17 cellular contexts compared by ENCODE assay signal in the genomic region with DNA sequence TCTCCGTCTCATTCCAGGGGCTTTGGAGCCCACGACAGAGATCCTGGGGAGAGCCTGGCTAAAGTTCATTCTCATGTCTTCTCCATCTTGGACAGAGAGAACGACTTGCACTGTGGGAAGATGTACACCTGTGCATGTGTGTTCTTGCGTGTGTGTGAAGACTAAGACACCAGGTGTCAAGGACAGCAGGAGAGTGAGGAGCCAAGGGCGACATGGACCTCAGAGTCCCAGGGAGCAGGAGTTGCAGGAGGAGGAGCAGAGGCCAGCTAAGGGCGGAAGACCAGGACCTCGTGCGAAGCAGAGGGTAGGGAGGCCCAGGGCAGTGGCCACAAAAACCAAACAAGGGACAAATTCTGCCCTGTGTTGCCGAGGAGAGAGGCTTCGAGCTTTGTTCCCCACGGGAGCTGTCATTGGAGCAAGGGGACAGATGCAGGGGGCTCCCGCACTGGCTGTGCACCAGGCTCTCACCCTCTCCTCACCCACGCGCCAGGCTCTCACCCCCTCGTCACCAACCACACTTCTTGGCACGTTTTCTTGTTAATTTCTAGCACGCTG.
"Had no signal": no experiment of that assay in that cellular context is flagged by ENCODE, and none has a peak within 500 bp of the region (broad histone marks: within the 10 kb centered on the region; RNA-seq: fewer than 3 reads in every experiment).

No MANE protein-coding gene starts in this region.

- H3K36me3 ChIP-seq: prostate gland, tibial nerve, uterus had no signal

- ATAC-seq: effector memory CD8-positive, alpha-beta T cell; esophagus mucosa; stimulated activated naive CD8-positive, alpha-beta T cell treated with anti-CD3 and anti-CD28 coated beads, Interleukin-15, amount 100 ng/mL, for 72 hours had no signal

- FAIRE-seq: colon, endothelial cell of umbilical vein had no signal

- H3K4me1 ChIP-seq: uterus had no signal

- H3K27ac ChIP-seq: dorsolateral prefrontal cortex, prostate gland, tibial nerve, uterus had no signal

- H3K9me3 ChIP-seq: prostate gland, tibial nerve, uterus had no signal

- H3K27me3 ChIP-seq: dorsolateral prefrontal cortex, tibial nerve, uterus had no signal

- H3K4me3 ChIP-seq: dorsolateral prefrontal cortex, prostate gland, tibial nerve, uterus had no signal

- DNase-seq: activated CD4-positive, alpha-beta T cell treated with anti-CD3 and anti-CD28 coated beads for 1 hour; activated gamma-delta T cell treated with Interleukin-2 at 50 U/mL for 16 hours; activated T-cell treated with anti-CD3 and anti-CD28 coated beads, Interleukin-2, amount 50 U/mL, for 1 hour; effector memory CD8-positive, alpha-beta T cell; foreskin melanocyte; glutamatergic neuron; stimulated activated CD4-positive, alpha-beta T cell treated with anti-CD3 and anti-CD28 coated beads, Interleukin-12 subunit alpha, Interleukin-12 subunit beta, amount 100 ng/mL, for 4 hours; stimulated activated CD4-positive, alpha-beta T cell treated with anti-CD3 and anti-CD28 coated beads, Interleukin-4, amount 100 ng/mL, for 4 hours; stimulated activated naive CD8-positive, alpha-beta T cell treated with anti-CD3 and anti-CD28 coated beads, Interleukin-15, amount 100 ng/mL, for 72 hours; T-helper 9 cell had no signal
